ENCODE assay signal across 20 cellular contexts in the genomic region with DNA sequence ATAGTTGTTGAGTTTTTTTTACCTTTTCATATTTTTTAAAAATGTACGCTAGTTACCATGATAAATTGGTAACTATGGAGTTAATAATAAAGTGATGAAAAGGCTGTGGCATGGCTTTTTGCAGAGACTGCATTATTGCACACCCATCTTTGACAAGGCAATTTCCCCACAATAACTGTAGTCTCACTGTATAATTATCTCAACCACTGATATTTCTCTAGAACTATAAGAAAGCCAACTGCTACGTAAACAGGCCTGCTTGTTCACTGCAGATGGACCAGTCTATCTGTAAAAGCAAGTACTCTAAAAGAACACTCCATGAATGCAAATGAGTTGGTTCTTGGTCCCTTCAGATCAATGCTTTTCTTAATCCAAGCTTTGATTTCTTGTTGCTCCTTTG.
DNase-seq lines count a peak whose midpoint lies in the region; ATAC-seq, FAIRE-seq and TF ChIP-seq lines count a peak whose summit lies in the region.
"Had no signal": no experiment of that assay in that cellular context is flagged by ENCODE, and none has a peak within 500 bp of the region (broad histone marks: within the 10 kb centered on the region; RNA-seq: fewer than 3 reads in every experiment).

No MANE protein-coding gene starts in this region.

- H3K27ac ChIP-seq in astrocyte (ENCODE audit: low read depth, low read length) (peak overlapping the region; percentile 80), foreskin keratinocyte (peak overlapping the region; percentile 77), sigmoid colon (no peak overlapping the region)
- H3K27ac ChIP-seq: BLaER1 treated with 17β-estradiol and CSF1 and Interleukin-3, amounts not matched to agents 10 nM and 100 nM had no signal

- H3K9me3 ChIP-seq in astrocyte (ENCODE audit: insufficient read depth, low read depth, low read length) (no peaks in the 10 kb centered on the region), sigmoid colon (no peaks in the 10 kb centered on the region)

- H3K27me3 Mint-ChIP-seq in astrocyte (ENCODE audit: low read depth, unreplicated experiment) = no peaks in the 10 kb centered on the region

- 85 to 92% methylated on average over 2 of the region's 2 CpGs for WGBS in sigmoid colon, 2 donors

- H3K4me1 Mint-ChIP-seq in astrocyte (ENCODE audit: low read depth, unreplicated experiment) = peaks cover 5% of the 10 kb centered on the region

- no peak overlapping the region for H3K4me3 Mint-ChIP-seq in astrocyte (ENCODE audit: unreplicated experiment)
- H3K4me3 Mint-ChIP-seq: CD8-positive, alpha-beta T cell; H9 had no signal

- TF ChIP-seq EP300 in sigmoid colon (IDR thresholded peaks at IDR 0.05) = no peak

- no peak for TF ChIP-seq CTCF in astrocyte (IDR thresholded peaks at IDR 0.05; ENCODE audit: insufficient read depth, low read depth, low read length)
- TF ChIP-seq CTCF in foreskin keratinocyte (conservative IDR thresholded peaks at IDR 0.05) = no peak
- TF ChIP-seq CTCF in sigmoid colon (IDR thresholded peaks at IDR 0.05) = no peak

- no peaks in the 10 kb centered on the region for H4K20me1 ChIP-seq in astrocyte (ENCODE audit: insufficient read depth, low read length)
- H4K20me1 ChIP-seq: BLaER1 treated with 17β-estradiol and CSF1 and Interleukin-3, amounts not matched to agents 10 nM and 100 nM had no signal

- H3K9me3 Mint-ChIP-seq in astrocyte (ENCODE audit: unreplicated experiment) = no peaks in the 10 kb centered on the region
- H3K9me3 Mint-ChIP-seq: CD8-positive, alpha-beta T cell had no signal

- H3K79me2 ChIP-seq in astrocyte (ENCODE audit: insufficient read depth, low read length) = no peaks in the 10 kb centered on the region

- H3K27me3 ChIP-seq in astrocyte (ENCODE audit: insufficient read depth, low read length) = no peaks in the 10 kb centered on the region
- no peaks in the 10 kb centered on the region for H3K27me3 ChIP-seq in foreskin keratinocyte
- H3K27me3 ChIP-seq in sigmoid colon = no peaks in the 10 kb centered on the region
- H3K27me3 ChIP-seq: BLaER1 treated with 17β-estradiol and CSF1 and Interleukin-3, amounts not matched to agents 10 nM and 100 nM had no signal

- H3K27ac Mint-ChIP-seq in astrocyte (ENCODE audit: unreplicated experiment) = no peak overlapping the region
- H3K27ac Mint-ChIP-seq: CD8-positive, alpha-beta T cell; H9 had no signal

- H3K4me3 ChIP-seq in astrocyte (ENCODE audit: insufficient read depth, low read depth, low read length) = no peak overlapping the region
- no peak overlapping the region for H3K4me3 ChIP-seq in sigmoid colon
- H3K4me3 ChIP-seq: BLaER1 treated with 17β-estradiol and CSF1 and Interleukin-3, amounts not matched to agents 10 nM and 100 nM had no signal

- H3K36me3 Mint-ChIP-seq in astrocyte (ENCODE audit: low read depth, unreplicated experiment) = no peaks in the 10 kb centered on the region
- H3K36me3 Mint-ChIP-seq: CD8-positive, alpha-beta T cell had no signal

- DNase-seq in COR-L47 (lab: John Stamatoyannopoulos, UW) (peak; percentile 3), NCI-H2227 (lab: John Stamatoyannopoulos, UW; ENCODE audit: unreplicated experiment) (peak; percentile 88), astrocyte (ENCODE audit: low read depth) (no peak), foreskin keratinocyte (no peak), sigmoid colon (no peak)
- DNase-seq: CD8-positive, alpha-beta T cell; DND-41; H9; KBM-7; NCI-H1105 treated with DMSO at 0.1 percent for 48 hours; NCI-H1694; NCI-H2081 treated with DMSO at 0.1 percent for 48 hours; NCI-H446 treated with DMSO at 0.1 percent for 48 hours; NCI-H748 treated with DMSO at 0.1 percent for 48 hours; NK-92 treated with Interleukin-12 subunit alpha and Interleukin-12 subunit beta, amount 100 ng/mL, for 24 hours; SHP77 treated with DMSO at 0.1 percent for 48 hours had no signal

- H3K36me3 ChIP-seq in astrocyte (ENCODE audit: insufficient read depth, low read length) (no peaks in the 10 kb centered on the region), sigmoid colon (no peaks in the 10 kb centered on the region)
- H3K36me3 ChIP-seq: BLaER1 treated with 17β-estradiol and CSF1 and Interleukin-3, amounts not matched to agents 10 nM and 100 nM had no signal

- intact Hi-C loops in sigmoid colon (cut with DNase I) = no loop called here

- peak overlapping the region; percentile 7 for H2AFZ ChIP-seq in astrocyte (ENCODE audit: low read depth, low read length)

- no peak for FAIRE-seq in astrocyte (lab: Jason Lieb, UNC)
- FAIRE-seq: D721Med had no signal

- peak overlapping the region; percentile 41 for H3K9ac ChIP-seq in astrocyte (ENCODE audit: low read length)
- H3K9ac ChIP-seq: BLaER1 treated with 17β-estradiol and CSF1 and Interleukin-3, amounts not matched to agents 10 nM and 100 nM had no signal

- peak overlapping the region; percentile 49 for H3K4me2 ChIP-seq in astrocyte (ENCODE audit: low read length)
- H3K4me2 ChIP-seq: BLaER1 treated with 17β-estradiol and CSF1 and Interleukin-3, amounts not matched to agents 10 nM and 100 nM had no signal

- peaks cover 10% of the 10 kb centered on the region for H3K4me1 ChIP-seq in astrocyte (ENCODE audit: insufficient read depth, low read length)
- H3K4me1 ChIP-seq in foreskin keratinocyte = peaks cover 14% of the 10 kb centered on the region
- no peaks in the 10 kb centered on the region for H3K4me1 ChIP-seq in sigmoid colon
- H3K4me1 ChIP-seq: BLaER1 treated with 17β-estradiol and CSF1 and Interleukin-3, amounts not matched to agents 10 nM and 100 nM had no signal

- TF ChIP-seq POLR2A in sigmoid colon (IDR thresholded peaks at IDR 0.05) = no peak

- no peak for ATAC-seq in foreskin keratinocyte
- ATAC-seq in GM21381 (IDR thresholded peaks at IDR 0.05; ENCODE audit: unreplicated experiment) = no peak
- no peak for ATAC-seq in GM21367 (IDR thresholded peaks at IDR 0.05; ENCODE audit: unreplicated experiment)
- ATAC-seq: CD8-positive, alpha-beta T cell had no signal

Comparison
In these comparisons a context has a peak if more than half of its experiments do, and no peak if none do; other contexts are left out.
1. DNase-seq: peak in COR-L47 (single experiment) and NCI-H2227 (single experiment); none in astrocyte (single experiment), foreskin keratinocyte (0 of 2) and sigmoid colon (single experiment).
2. H3K27ac ChIP-seq: peak in astrocyte (single experiment) and foreskin keratinocyte (single experiment); none in sigmoid colon (0 of 4).